23 cellular contexts compared by ENCODE assay signal in the genomic region with DNA sequence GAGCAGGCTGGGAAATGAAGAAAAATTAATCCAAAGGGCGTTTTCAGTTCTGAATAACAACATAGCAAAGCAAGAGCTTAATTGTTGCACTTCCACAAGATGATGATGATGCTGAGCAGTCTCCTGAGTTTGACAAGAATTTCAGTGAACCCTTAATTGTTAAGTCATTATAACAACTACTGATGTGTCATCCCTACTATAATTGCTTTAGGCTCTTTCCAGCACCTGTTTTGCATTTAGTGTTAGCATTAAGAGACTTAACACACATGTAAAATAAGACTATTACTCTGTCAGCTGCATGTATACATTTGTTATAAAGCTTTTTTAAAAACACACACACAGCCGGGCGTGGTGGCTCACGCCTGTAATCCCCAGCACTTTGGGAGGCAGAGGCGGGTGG.
"Had no signal": no experiment of that assay in that cellular context is flagged by ENCODE, and none has a peak within 500 bp of the region (broad histone marks: within the 10 kb centered on the region; RNA-seq: fewer than 3 reads in every experiment).

No MANE protein-coding gene starts in this region.

- ATAC-seq: left colon; left lung; lower lobe of right lung; natural killer cell; right cardiac atrium; stimulated activated effector memory CD8-positive, alpha-beta T cell treated with anti-CD3 and anti-CD28 coated beads, Interleukin-12 subunit alpha, Interleukin-12 subunit beta, amount 100 ng/mL, for 72 hours; upper lobe of right lung had no signal

- DNase-seq: hippocampal formation; immature natural killer cell; kidney; left colon; left lung; lower lobe of right lung; mammary epithelial cell; mesenchymal stem cell; naive B cell; natural killer cell; nephron progenitor cell; ovary; retina; right cardiac atrium; sigmoid colon; small intestine; spleen; stimulated activated CD4-positive, alpha-beta T cell treated with anti-CD3 and anti-CD28 coated beads, Interleukin-4, amount 100 ng/mL, for 24 hours; stimulated activated naive CD4-positive, alpha-beta T cell; tibial artery; trophoblast cell; upper lobe of right lung had no signal
